7 cellular contexts compared by ENCODE assay signal in the genomic region with DNA sequence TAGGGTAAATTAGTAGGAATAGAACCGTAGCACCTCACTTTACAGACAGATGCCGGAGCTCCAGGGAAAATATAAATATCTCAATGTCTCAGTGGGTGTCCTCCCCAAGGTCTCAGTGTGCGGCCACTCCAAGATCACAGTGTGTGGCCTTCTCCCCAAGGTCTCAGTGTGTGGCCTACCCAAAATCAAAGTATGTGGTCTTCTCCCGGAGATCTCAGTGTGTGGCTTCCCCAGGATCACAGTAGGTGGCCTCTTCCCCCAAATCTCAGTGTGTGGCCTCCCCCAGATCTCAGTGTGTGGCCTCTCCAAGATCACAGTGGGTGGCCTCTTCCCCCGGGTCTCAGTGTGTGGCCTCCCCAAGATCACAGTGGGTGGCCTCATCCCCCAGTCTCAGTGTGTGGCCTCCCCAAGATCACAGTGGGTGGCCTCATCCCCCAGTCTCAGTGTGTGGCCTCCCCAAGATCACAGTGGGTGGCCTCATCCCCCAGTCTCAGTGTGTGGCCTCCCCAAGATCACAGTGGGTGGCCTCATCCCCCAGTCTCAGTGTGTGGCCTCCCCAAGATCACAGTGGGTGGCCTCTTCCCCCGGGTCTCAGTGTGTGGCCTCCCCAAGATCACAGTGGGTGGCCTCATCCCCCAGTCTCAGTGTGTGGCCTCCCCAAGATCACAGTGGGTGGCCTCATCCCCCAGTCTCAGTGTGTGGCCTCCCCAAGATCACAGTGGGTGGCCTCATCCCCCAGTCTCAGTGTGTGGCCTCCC. TPM values are rescaled to one million over a fixed set of nuclear protein-coding genes. Genes with fewer than 3 reads are reported as not detected.
"Had no signal": no experiment of that assay in that cellular context is flagged by ENCODE, and none has a peak within 500 bp of the region (broad histone marks: within the 10 kb centered on the region; RNA-seq: fewer than 3 reads in every experiment).

No MANE protein-coding gene starts in this region.

RNA-seq across cellular contexts. Expression of a gene that starts 10.2 kb away (rescaled TPM):
- total RNA-seq: epithelial cell of proximal tubule, fibroblast of lung, fibroblast of villous mesenchyme, kidney epithelial cell, lower lobe of right lung, lung microvascular endothelial cell had no signal
- polyA plus RNA-seq: endothelial cell of umbilical vein had no signal
